In genomic region chr5:179801304-179802206, GRCh38 we compare ENCODE assay signal across 8 cellular contexts. TPM values are rescaled to one million over a fixed set of nuclear protein-coding genes. Genes with fewer than 3 reads are reported as not detected.
DNase-seq lines count a peak whose midpoint lies in the region; ATAC-seq and TF ChIP-seq lines count a peak whose summit lies in the region.

No MANE protein-coding gene starts in this region.

- H3K27ac ChIP-seq in AG04450 (ENCODE audit: low read depth, low read length) (no peak overlapping the region), cardiac muscle cell (no peak overlapping the region)

- POLR2A ChIA-PET in AG04450 (lab: Yijun Ruan, JAX) = no interaction called here

- H3K27me3 ChIP-seq in AG04450 (ENCODE audit: control insufficient read depth, insufficient read depth, low read length) = no peaks in the 10 kb centered on the region
- no peaks in the 10 kb centered on the region for H3K27me3 ChIP-seq in cardiac muscle cell

- peaks cover 7% of the 10 kb centered on the region for H3K36me3 ChIP-seq in cardiac muscle cell

- H3K4me1 ChIP-seq in cardiac muscle cell (ENCODE audit: low read depth) = peaks cover 22% of the 10 kb centered on the region

- H3K9me3 ChIP-seq in AG04450 (ENCODE audit: control insufficient read depth, insufficient read depth, low read length) (no peaks in the 10 kb centered on the region; the same call in 1 of the 2 replicates), cardiac muscle cell (ENCODE audit: low read depth) (no peaks in the 10 kb centered on the region)

- CTCF ChIA-PET in AG04450 (lab: Charles Lee) = interaction anchor here (0.5 to 1.2 kb wide), 8 partner anchors 10 to 85 kb away, joined by 3 to 8 read pairs (median 4); no protein-coding TSS in a partner anchor

- peak; percentile 38 for ATAC-seq in GM21447 (IDR thresholded peaks at IDR 0.05; ENCODE audit: unreplicated experiment)

- no peak for DNase-seq in AG04450 (ENCODE audit: low read depth, low spot score)
- peak; percentile 59 for DNase-seq in NOMO-1 treated with DMSO at 0.1 percent for 48 hours (lab: John Stamatoyannopoulos, UW; ENCODE audit: unreplicated experiment)
- peak; percentile 75 for DNase-seq in activated effector memory CD4-positive, alpha-beta T cell treated with Interleukin-2 at 50 U/mL for 16 hours
- peak; percentile 68 to 81 for DNase-seq in cardiac muscle cell (ENCODE audit: low read depth in 1 of 2, low spot score in 1 of 2)
- DNase-seq in stimulated activated CD4-positive, alpha-beta T cell treated with anti-CD3 and anti-CD28 coated beads, Interleukin-12 subunit alpha, Interleukin-12 subunit beta, amount 100 ng/mL, for 48 hours (ENCODE audit: low read depth in 2 of 3, low spot score in 1 of 3) = peak; percentile 73 to 84 (median 81)
- DNase-seq in DMS153 (lab: John Stamatoyannopoulos, UW) = no peak
- DNase-seq in NCI-H2227 (lab: John Stamatoyannopoulos, UW; ENCODE audit: unreplicated experiment) = no peak

- H3K4me3 ChIP-seq in AG04450 (ENCODE audit: low read depth, low read length) = no peak overlapping the region
- no peak overlapping the region for H3K4me3 ChIP-seq in cardiac muscle cell

- TF ChIP-seq CTCF in AG04450 (IDR thresholded peaks at IDR 0.05; ENCODE audit: low read depth, low read length) = peak; percentile 56
- TF ChIP-seq CTCF in cardiac muscle cell (IDR thresholded peaks at IDR 0.05; ENCODE audit: low read depth, low read length) = peak; percentile 63

RNA-seq across cellular contexts. Expression of gene MGAT4B, which starts 5.1 kb away (rescaled TPM):
- polyA plus RNA-seq in AG04450 (2011; rRNA removed) (102 and 149 TPM in 2 replicates), cardiac muscle cell (184 and 221 TPM in 2 replicates)
- 122 and 152 TPM in 2 replicates for polyA minus RNA-seq in AG04450 (2011; rRNA and poly(A)+ RNA removed)
- 192 and 196 TPM in 2 replicates for total RNA-seq in cardiac muscle cell

RNA-seq across cellular contexts. Expression of gene LTC4S, which starts 7.8 kb away (rescaled TPM):
- 0.40 and 0.56 TPM in 2 replicates for polyA plus RNA-seq in AG04450 (2011; rRNA removed)
- polyA minus RNA-seq in AG04450 (2011; rRNA and poly(A)+ RNA removed) = 0.46 TPM in 1 of 2 replicates, not detected in the other
- total RNA-seq in cardiac muscle cell = 5.3 and 10.2 TPM in 2 replicates
- 7.8 and 14.0 TPM in 2 replicates for polyA plus RNA-seq in cardiac muscle cell

RNA-seq across cellular contexts. Expression of gene SQSTM1, which starts 19.1 kb away (rescaled TPM):
- polyA plus RNA-seq in AG04450 (2011; rRNA removed) (366 and 589 TPM in 2 replicates), cardiac muscle cell (108 and 144 TPM in 2 replicates)
- 215 and 259 TPM in 2 replicates for polyA minus RNA-seq in AG04450 (2011; rRNA and poly(A)+ RNA removed)
- total RNA-seq in cardiac muscle cell = 110 and 115 TPM in 2 replicates

RNA-seq across cellular contexts. Expression of gene MRNIP, which starts 57.1 kb away (rescaled TPM):
- 14.0 and 16.0 TPM in 2 replicates for polyA plus RNA-seq in AG04450 (2011; rRNA removed)
- polyA minus RNA-seq in AG04450 (2011; rRNA and poly(A)+ RNA removed) = 9.6 and 12.3 TPM in 2 replicates
- 48.0 and 57.5 TPM in 2 replicates for total RNA-seq in cardiac muscle cell
- 28.8 and 40.3 TPM in 2 replicates for polyA plus RNA-seq in cardiac muscle cell

Comparison
In these comparisons a context has a peak if more than half of its experiments do, and no peak if none do; other contexts are left out.
1. DNase-seq: peak in NOMO-1 treated with DMSO at 0.1 percent for 48 hours (single experiment), activated effector memory CD4-positive, alpha-beta T cell treated with Interleukin-2 at 50 U/mL for 16 hours (single experiment), cardiac muscle cell (2 of 2) and stimulated activated CD4-positive, alpha-beta T cell treated with anti-CD3 and anti-CD28 coated beads, Interleukin-12 subunit alpha, Interleukin-12 subunit beta, amount 100 ng/mL, for 48 hours (3 of 3); none in AG04450 (single experiment), DMS153 (single experiment) and NCI-H2227 (single experiment).